Comparison of ENCODE assay signal across 23 cellular contexts in genomic region chr7:83476501-83476900, GRCh38.
"Had no signal": no experiment of that assay in that cellular context is flagged by ENCODE, and none has a peak within 500 bp of the region (broad histone marks: within the 10 kb centered on the region; RNA-seq: fewer than 3 reads in every experiment).

No MANE protein-coding gene starts in this region.

- ATAC-seq: activated CD4-positive, alpha-beta T cell treated with anti-CD3 and anti-CD28 coated beads for 36 hours; activated CD8-positive, alpha-beta memory T cell treated with anti-CD3 and anti-CD28 coated beads, Interleukin-2, amount 10 ng/mL, durations not matched to agents 7 days and 5 days; activated CD8-positive, alpha-beta T cell treated with anti-CD3 and anti-CD28 coated beads, Interleukin-2, amount 10 ng/mL, durations not matched to agents 7 days and 5 days; activated naive CD8-positive, alpha-beta T cell treated with anti-CD3 and anti-CD28 coated beads, Interleukin-2, amount 50 U/mL, for 24 hours; gastroesophageal sphincter; left cardiac atrium; left ventricle myocardium superior; mucosa of descending colon; natural killer cell treated with Interleukin-12 subunit alpha and Interleukin-12 subunit beta and Interleukin-15 and Interleukin-18, amount 100 ng/mL, for 72 hours; right cardiac atrium had no signal

- DNase-seq: activated CD4-positive, alpha-beta T cell treated with anti-CD3 and anti-CD28 coated beads for 36 hours; activated CD4-positive, CD25-positive, alpha-beta regulatory T cell; activated CD8-positive, alpha-beta memory T cell treated with anti-CD3 and anti-CD28 coated beads, Interleukin-2, amount 10 ng/mL, durations not matched to agents 7 days and 5 days; activated CD8-positive, alpha-beta T cell treated with anti-CD3 and anti-CD28 coated beads, Interleukin-2, amount 10 ng/mL, durations not matched to agents 7 days and 5 days; activated naive CD8-positive, alpha-beta T cell treated with anti-CD3 and anti-CD28 coated beads, Interleukin-2, amount 50 U/mL, for 24 hours; activated T-cell treated with anti-CD3 and anti-CD28 coated beads, Interleukin-2, amount 50 U/mL, for 48 hours; amygdala; central memory CD4-positive, alpha-beta T cell; effector CD4-positive, alpha-beta T cell; erythroblast; islet precursor cell; left cardiac atrium; left ventricle myocardium superior; mucosa of descending colon; right cardiac atrium; stimulated activated CD4-positive, alpha-beta T cell treated with anti-CD3 and anti-CD28 coated beads, Interleukin-15, amount 100 ng/mL, for 24 hours; stimulated activated CD4-positive, alpha-beta T cell treated with anti-CD3 and anti-CD28 coated beads, Interleukin-2, amount 100 ng/mL, for 24 hours; stimulated activated naive CD4-positive, alpha-beta T cell; transverse colon had no signal

- H3K27ac ChIP-seq: breast epithelium, gastroesophageal sphincter, hepatocyte, transverse colon had no signal
